ENCODE assay signal across 8 cellular contexts in the genomic region with DNA sequence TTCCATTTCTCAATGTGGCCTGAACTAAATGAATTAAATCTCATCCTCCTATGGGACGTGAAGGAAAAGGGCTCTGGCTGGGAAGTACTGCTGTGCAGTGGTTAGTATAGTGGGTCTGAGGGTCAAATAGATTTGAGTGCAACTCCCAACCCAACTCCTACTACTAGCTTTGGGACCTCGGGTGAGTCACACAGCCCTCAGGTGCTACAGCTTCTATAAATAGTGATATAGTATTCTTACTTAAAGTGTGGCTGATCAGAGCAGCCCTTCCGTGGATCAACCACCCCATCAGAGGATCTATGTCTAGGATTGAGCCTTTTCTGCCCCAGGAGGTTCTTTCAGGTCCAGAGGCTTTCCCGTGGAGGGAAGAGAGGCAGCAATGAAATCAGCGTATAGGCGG. TPM values are rescaled to one million over a fixed set of nuclear protein-coding genes. Genes with fewer than 3 reads are reported as not detected.
DNase-seq lines count a peak whose midpoint lies in the region; ATAC-seq and TF ChIP-seq lines count a peak whose summit lies in the region.

No MANE protein-coding gene starts in this region.

- H3K9me3 Mint-ChIP-seq in activated CD4-positive, alpha-beta T cell treated with anti-CD3 and anti-CD28 coated beads, Interleukin-2, amount 10 ng/mL, durations not matched to agents 7 days and 5 days: no peaks in the 10 kb centered on the region

- no peak for DNase-seq in activated CD4-positive, alpha-beta T cell treated with anti-CD3 and anti-CD28 coated beads, Interleukin-2, amount 10 ng/mL, durations not matched to agents 7 days and 5 days
- DNase-seq in activated CD4-positive, alpha-beta T cell treated with anti-CD3 and anti-CD28 coated beads, Interleukin-2, amount 50 U/mL, for 1 hour: no peak
- DNase-seq in adrenal gland: no peak
- DNase-seq in kidney tubule cell (ENCODE audit: low spot score): peak; percentile 10
- DNase-seq in tibial artery: no peak
- no peak for DNase-seq in mucosa of gallbladder (ENCODE audit: low spot score)
- no peak for DNase-seq in NOMO-1 treated with DMSO at 0.1 percent for 48 hours (lab: John Stamatoyannopoulos, UW; ENCODE audit: unreplicated experiment)

- POLR2A ChIA-PET in activated CD4-positive, alpha-beta T cell treated with anti-CD3 and anti-CD28 coated beads, Interleukin-2, amount 10 ng/mL, durations not matched to agents 7 days and 5 days (lab: Charles Lee): no interaction called here

- H3K27me3 ChIP-seq in adrenal gland: no peaks in the 10 kb centered on the region
- H3K27me3 ChIP-seq in tibial artery: no peaks in the 10 kb centered on the region

- H3K4me1 Mint-ChIP-seq in activated CD4-positive, alpha-beta T cell treated with anti-CD3 and anti-CD28 coated beads, Interleukin-2, amount 10 ng/mL, durations not matched to agents 7 days and 5 days: peaks cover 25% of the 10 kb centered on the region

- no peak overlapping the region for H3K27ac Mint-ChIP-seq in activated CD4-positive, alpha-beta T cell treated with anti-CD3 and anti-CD28 coated beads, Interleukin-2, amount 10 ng/mL, durations not matched to agents 7 days and 5 days

- TF ChIP-seq CTCF in adrenal gland (IDR thresholded peaks at IDR 0.05) (no peak), tibial artery (IDR thresholded peaks at IDR 0.05) (no peak)

- peaks cover 75% of the 10 kb centered on the region for H3K27me3 Mint-ChIP-seq in activated CD4-positive, alpha-beta T cell treated with anti-CD3 and anti-CD28 coated beads, Interleukin-2, amount 10 ng/mL, durations not matched to agents 7 days and 5 days

- no peak for ATAC-seq in GM19324 (IDR thresholded peaks at IDR 0.05; ENCODE audit: low FRiP score, unreplicated experiment)

- TF ChIP-seq POLR2A in adrenal gland (IDR thresholded peaks at IDR 0.05): no peak

- H3K4me1 ChIP-seq in adrenal gland (replicated peaks in 1 of 2) (peaks cover 5 to 6% of the 10 kb centered on the region in 2 donors), tibial artery (peaks cover 0 to 25% (median 13%) of the 10 kb centered on the region in 4 donors)

- H3K4me3 Mint-ChIP-seq in activated CD4-positive, alpha-beta T cell treated with anti-CD3 and anti-CD28 coated beads, Interleukin-2, amount 10 ng/mL, durations not matched to agents 7 days and 5 days: peak overlapping the region; percentile 83

- intact Hi-C loops in adrenal gland (cut with DNase I) (loop anchor here (5.0 to 10.0 kb wide), 2 partner anchors 201 to 209 kb away; no protein-coding TSS in a partner anchor), tibial artery (cut with DNase I; ENCODE audit: low total_unique reads) (loop anchor here (10.0 kb wide), 2 partner anchors 171 to 199 kb away; no protein-coding TSS in a partner anchor)

- H3K27ac ChIP-seq in adrenal gland: peak overlapping the region in 4 of 5 donors; percentile 40 to 94 (median 82)
- peak overlapping the region; percentile 85 to 87 for H3K27ac ChIP-seq in tibial artery

- H3K36me3 Mint-ChIP-seq in activated CD4-positive, alpha-beta T cell treated with anti-CD3 and anti-CD28 coated beads, Interleukin-2, amount 10 ng/mL, durations not matched to agents 7 days and 5 days (ENCODE audit: low read depth): no peaks in the 10 kb centered on the region

- H3K9me3 ChIP-seq in adrenal gland (replicated peaks in 1 of 3) (no peaks in the 10 kb centered on the region), tibial artery (no peaks in the 10 kb centered on the region)

- 19 to 36% (median 26%) methylated on average over 4 to 6 of the region's 6 CpGs for WGBS in adrenal gland, 4 donors

- H3K36me3 ChIP-seq in adrenal gland (replicated peaks in 1 of 2) (no peaks in the 10 kb centered on the region), tibial artery (no peaks in the 10 kb centered on the region)

- H3K4me3 ChIP-seq in adrenal gland (peak overlapping the region in 2 of 4 donors; percentile 44 to 88), tibial artery (peak overlapping the region; percentile 68 to 88)

- CTCF ChIA-PET in activated CD4-positive, alpha-beta T cell treated with anti-CD3 and anti-CD28 coated beads, Interleukin-2, amount 10 ng/mL, durations not matched to agents 7 days and 5 days (lab: Charles Lee): no interaction called here

RNA-seq across cellular contexts. Expression of a gene that starts 0.9 kb away (rescaled TPM):
- under 1 TPM; 0.29 to 0.50 TPM for total RNA-seq in activated CD4-positive, alpha-beta T cell treated with anti-CD3 and anti-CD28 coated beads, Interleukin-2, amount 10 ng/mL, durations not matched to agents 7 days and 5 days
- total RNA-seq in adrenal gland (10 to 100 TPM; 11.4 to 33.8 (median 19.0) TPM), mucosa of gallbladder (24.0 TPM)
- 10 to 100 TPM in 1 of 3 donors, 1 to 10 TPM in 2; 5.9 to 17.2 (median 9.7) TPM for polyA plus RNA-seq in adrenal gland

Comparison
In these comparisons a context has a peak if more than half of its experiments do, and no peak if none do; other contexts are left out.
1. RNA of a gene that starts 0.9 kb away (total RNA-seq): 24.0 TPM in mucosa of gallbladder (single experiment) and 11.4 to 33.8 TPM in adrenal gland; 0.29 to 0.50 TPM in activated CD4-positive, alpha-beta T cell treated with anti-CD3 and anti-CD28 coated beads, Interleukin-2, amount 10 ng/mL, durations not matched to agents 7 days and 5 days; every median in the first group is over 4 times any median in the second.